ENCODE assay signal across 8 cellular contexts in the genomic region with DNA sequence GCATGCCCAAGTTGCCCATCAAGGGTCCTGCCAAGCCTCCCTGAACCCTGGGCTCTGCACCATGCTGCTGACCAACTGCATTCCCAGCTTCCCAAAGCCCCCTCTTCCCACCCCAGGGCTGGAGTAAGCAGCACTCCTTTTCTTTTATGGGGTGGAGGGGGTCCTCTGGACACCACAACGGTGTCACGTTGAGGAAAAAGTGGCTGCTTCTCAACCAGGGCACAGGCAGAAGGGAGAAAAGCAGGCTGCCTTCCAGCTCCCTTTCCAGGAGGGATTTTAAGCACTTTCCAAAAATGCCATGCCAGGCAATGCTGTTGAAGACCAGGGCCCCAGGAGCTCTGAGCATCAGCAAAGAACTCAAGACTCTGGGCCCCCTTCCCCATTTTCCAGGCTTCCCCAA. TPM values are rescaled to one million over a fixed set of nuclear protein-coding genes. Genes with fewer than 3 reads are reported as not detected.
DNase-seq lines count a peak whose midpoint lies in the region; ATAC-seq and TF ChIP-seq lines count a peak whose summit lies in the region.

No MANE protein-coding gene starts in this region.

- no peaks in the 10 kb centered on the region for H3K79me1 ChIP-seq in mesendoderm (ENCODE audit: low read length)

- H3K27ac ChIP-seq in right atrium auricular region = no peak overlapping the region
- H3K27ac ChIP-seq in mesendoderm (ENCODE audit: low read depth, low read length) = no peak overlapping the region
- no peak overlapping the region for H3K27ac ChIP-seq in urinary bladder (ENCODE audit: low read depth)

- peak overlapping the region; percentile 58 for H3K9ac ChIP-seq in mesendoderm (ENCODE audit: low read length)

- H3K56ac ChIP-seq in mesendoderm (ENCODE audit: low read length) = peak overlapping the region; percentile 88

- WGBS in mesendoderm (ENCODE audit: extremely low coverage, insufficient coverage, low lambda C conversion rate) = no CpG with 5 or more reads among the region's 2 CpGs
- WGBS in urinary bladder = 48% methylated on average over 2 of the region's 2 CpGs

- H4K5ac ChIP-seq in mesendoderm (ENCODE audit: low read length) = no peak overlapping the region

- H3K4ac ChIP-seq in mesendoderm (ENCODE audit: low read depth, low read length) = no peak overlapping the region

- H3K9me3 ChIP-seq in right atrium auricular region = no peaks in the 10 kb centered on the region

- H3K4me3 Mint-ChIP-seq in activated naive CD8-positive, alpha-beta T cell treated with anti-CD3 and anti-CD28 coated beads for 36 hours = peak overlapping the region; percentile 74

- no peaks in the 10 kb centered on the region for H3K36me3 ChIP-seq in right atrium auricular region
- H3K36me3 ChIP-seq in mesendoderm (ENCODE audit: control insufficient read depth, insufficient read depth, low read length) = no peaks in the 10 kb centered on the region
- H3K36me3 ChIP-seq in urinary bladder (ENCODE audit: insufficient read depth) = no peaks in the 10 kb centered on the region

- H3K27me3 Mint-ChIP-seq in activated naive CD8-positive, alpha-beta T cell treated with anti-CD3 and anti-CD28 coated beads for 36 hours = peaks cover 6% of the 10 kb centered on the region

- H3K79me2 ChIP-seq in mesendoderm (ENCODE audit: control insufficient read depth, insufficient read depth, low read length) = no peaks in the 10 kb centered on the region

- H3K27me3 ChIP-seq in right atrium auricular region (no peaks in the 10 kb centered on the region), mesendoderm (ENCODE audit: insufficient read depth, low read length, poor library complexity) (no peaks in the 10 kb centered on the region)

- peak overlapping the region; percentile 5 for H3K4me2 ChIP-seq in mesendoderm (ENCODE audit: low read length)

- H2AK5ac ChIP-seq in mesendoderm (ENCODE audit: low read length) = peak overlapping the region; percentile 64

- no peak for ATAC-seq in left ventricle myocardium superior
- ATAC-seq in sciatic nerve = no peak
- ATAC-seq in HG02798 (IDR thresholded peaks at IDR 0.05; ENCODE audit: poor library complexity, unreplicated experiment) = no peak

- H3K9me3 Mint-ChIP-seq in activated naive CD8-positive, alpha-beta T cell treated with anti-CD3 and anti-CD28 coated beads for 36 hours = no peaks in the 10 kb centered on the region

- H3K27ac Mint-ChIP-seq in activated naive CD8-positive, alpha-beta T cell treated with anti-CD3 and anti-CD28 coated beads for 36 hours = no peak overlapping the region

- DNase-seq in right atrium auricular region (ENCODE audit: low spot score) = no peak
- no peak for DNase-seq in left ventricle myocardium superior
- no peak for DNase-seq in activated naive CD8-positive, alpha-beta T cell treated with anti-CD3 and anti-CD28 coated beads for 36 hours
- DNase-seq in mesendoderm = no peak
- DNase-seq in putamen (ENCODE audit: low spot score) = no peak
- DNase-seq in sciatic nerve (ENCODE audit: low spot score) = no peak

- no peaks in the 10 kb centered on the region for H3K36me3 Mint-ChIP-seq in activated naive CD8-positive, alpha-beta T cell treated with anti-CD3 and anti-CD28 coated beads for 36 hours

- H3K4me3 ChIP-seq in right atrium auricular region = peak overlapping the region; percentile 67 to 77
- peak overlapping the region; percentile 15 for H3K4me3 ChIP-seq in mesendoderm (ENCODE audit: low read length)
- peak overlapping the region; percentile 79 for H3K4me3 ChIP-seq in urinary bladder (ENCODE audit: low read depth, low read length)

- no peak for TF ChIP-seq CTCF in right atrium auricular region (IDR thresholded peaks at IDR 0.05)

- H2BK120ac ChIP-seq in mesendoderm (ENCODE audit: low read depth, low read length) = no peak overlapping the region

- H3K18ac ChIP-seq in mesendoderm (ENCODE audit: low read length) = no peak overlapping the region

- H3K23ac ChIP-seq in mesendoderm (ENCODE audit: low read length) = peak overlapping the region; percentile 72

- no peak overlapping the region for H4K8ac ChIP-seq in mesendoderm (ENCODE audit: low read depth, low read length)

- peaks cover 23% of the 10 kb centered on the region for H3K4me1 Mint-ChIP-seq in activated naive CD8-positive, alpha-beta T cell treated with anti-CD3 and anti-CD28 coated beads for 36 hours

- H3K4me1 ChIP-seq in right atrium auricular region = peaks cover 0 to 31% of the 10 kb centered on the region in 2 donors
- H3K4me1 ChIP-seq in mesendoderm (ENCODE audit: control insufficient read depth, low read depth, low read length) = peaks cover 3% of the 10 kb centered on the region
- H3K4me1 ChIP-seq in urinary bladder (ENCODE audit: insufficient read depth) = no peaks in the 10 kb centered on the region

- H2BK15ac ChIP-seq in mesendoderm (replicated peaks; ENCODE audit: low read depth) = no peak overlapping the region

- intact Hi-C loops in left ventricle myocardium superior (cut with micrococcal nuclease) = loop anchor here (10.0 kb wide), 1 partner anchor 50 kb away; no protein-coding TSS in a partner anchor
- intact Hi-C loops in sciatic nerve (cut with DNase I) = no loop called here

- no peak overlapping the region for H2BK5ac ChIP-seq in mesendoderm (ENCODE audit: low read length)

RNA-seq across cellular contexts. Expression of a gene that starts 0.7 kb away (rescaled TPM):
- total RNA-seq in right atrium auricular region (1 to 10 TPM; 1.4 to 5.5 TPM), left ventricle myocardium superior (0.92 TPM), urinary bladder (3.1 TPM), sciatic nerve (8.7 TPM)
- 1 to 10 TPM; 1.1 to 1.9 TPM for total RNA-seq in activated naive CD8-positive, alpha-beta T cell treated with anti-CD3 and anti-CD28 coated beads for 36 hours
- 2.9 TPM for polyA plus RNA-seq in mesendoderm (2013, experiment 1 of 2)
- 2.7 TPM for polyA plus RNA-seq in mesendoderm (2013, experiment 2 of 2)
- polyA plus RNA-seq in urinary bladder = 4.0 TPM

RNA-seq across cellular contexts. Expression of a gene that starts 26.7 kb away (rescaled TPM):
- total RNA-seq in right atrium auricular region (10 to 100 TPM; 57.0 to 75.1 TPM), left ventricle myocardium superior (78.6 TPM), urinary bladder (43.8 TPM), sciatic nerve (46.7 TPM)
- 10 to 100 TPM; 58.2 to 59.0 TPM for total RNA-seq in activated naive CD8-positive, alpha-beta T cell treated with anti-CD3 and anti-CD28 coated beads for 36 hours
- 60.3 TPM for polyA plus RNA-seq in mesendoderm (2013, experiment 1 of 2)
- polyA plus RNA-seq in mesendoderm (2013, experiment 2 of 2) = 58.2 TPM
- polyA plus RNA-seq in urinary bladder = 52.3 TPM

Comparison
In these comparisons a context has a peak if more than half of its experiments do, and no peak if none do; other contexts are left out.
1. H3K4me3 ChIP-seq: peak in every context shown above with its lines; median percentile 79 in urinary bladder; 72 in right atrium auricular region; 15 in mesendoderm.